Comparison of ENCODE assay signal across 27 cellular contexts in genomic region chr2:172863341-172863740, GRCh38.
"Had no signal": no experiment of that assay in that cellular context is flagged by ENCODE, and none has a peak within 500 bp of the region (broad histone marks: within the 10 kb centered on the region; RNA-seq: fewer than 3 reads in every experiment).

No MANE protein-coding gene starts in this region.

- H3K27me3 ChIP-seq: brain microvascular endothelial cell, foreskin keratinocyte, gastroesophageal sphincter, heart right ventricle had no signal

- ATAC-seq: activated naive CD4-positive, alpha-beta T cell treated with anti-CD3 and anti-CD28 coated beads, Interleukin-2, amount 50 U/mL, for 72 hours; activated T-cell treated with anti-CD3 and anti-CD28 coated beads, Interleukin-2, amount 50 U/mL, for 72 hours; effector memory CD8-positive, alpha-beta T cell; foreskin keratinocyte; gastroesophageal sphincter had no signal

- H3K36me3 ChIP-seq: brain microvascular endothelial cell, esophagus squamous epithelium, gastroesophageal sphincter, heart right ventricle had no signal

- H3K27ac ChIP-seq: brain microvascular endothelial cell, coronary artery, epithelial cell of prostate, esophagus squamous epithelium, foreskin keratinocyte, gastroesophageal sphincter had no signal

- H3K4me3 ChIP-seq: coronary artery, esophagus squamous epithelium, gastroesophageal sphincter, heart right ventricle had no signal

- DNase-seq: activated CD4-positive, alpha-beta memory T cell treated with anti-CD3 and anti-CD28 coated beads, Interleukin-2, amount 10 ng/mL, durations not matched to agents 7 days and 5 days; activated CD4-positive, alpha-beta T cell treated with anti-CD3 and anti-CD28 coated beads for 1 hour; activated CD4-positive, alpha-beta T cell treated with anti-CD3 and anti-CD28 coated beads for 4 hours; activated CD4-positive, alpha-beta T cell treated with anti-CD3 and anti-CD28 coated beads, Interleukin-2, amount 10 ng/mL, durations not matched to agents 7 days and 5 days; activated CD4-positive, alpha-beta T cell treated with anti-CD3 and anti-CD28 coated beads, Interleukin-2, amount 50 U/mL, for 4 hours; activated CD4-positive, CD25-positive, alpha-beta regulatory T cell; activated CD8-positive, alpha-beta memory T cell treated with anti-CD3 and anti-CD28 coated beads, Interleukin-2, amount 50 U/mL, for 48 hours; activated gamma-delta T cell; activated naive CD4-positive, alpha-beta T cell; activated naive CD4-positive, alpha-beta T cell treated with anti-CD3 and anti-CD28 coated beads, Interleukin-2, amount 10 ng/mL, durations not matched to agents 7 days and 5 days; activated naive CD8-positive, alpha-beta T cell treated with anti-CD3 and anti-CD28 coated beads, Interleukin-2, amount 10 ng/mL, durations not matched to agents 7 days and 5 days; activated T-cell treated with anti-CD3 and anti-CD28 coated beads for 4 hours; activated T-cell treated with anti-CD3 and anti-CD28 coated beads, Interleukin-2, amount 50 U/mL, for 24 hours; activated T-cell treated with anti-CD3 and anti-CD28 coated beads, Interleukin-2, amount 50 U/mL, for 72 hours; amniotic stem cell; anterior cingulate cortex; brain microvascular endothelial cell; effector CD4-positive, alpha-beta T cell; effector memory CD8-positive, alpha-beta T cell; esophagus squamous epithelium; foreskin keratinocyte; heart right ventricle; T-helper 2 cell had no signal

- H3K9me3 ChIP-seq: esophagus squamous epithelium, gastroesophageal sphincter, heart right ventricle had no signal
